Comparison of ENCODE assay signal across 1 cellular context in the genomic region with DNA sequence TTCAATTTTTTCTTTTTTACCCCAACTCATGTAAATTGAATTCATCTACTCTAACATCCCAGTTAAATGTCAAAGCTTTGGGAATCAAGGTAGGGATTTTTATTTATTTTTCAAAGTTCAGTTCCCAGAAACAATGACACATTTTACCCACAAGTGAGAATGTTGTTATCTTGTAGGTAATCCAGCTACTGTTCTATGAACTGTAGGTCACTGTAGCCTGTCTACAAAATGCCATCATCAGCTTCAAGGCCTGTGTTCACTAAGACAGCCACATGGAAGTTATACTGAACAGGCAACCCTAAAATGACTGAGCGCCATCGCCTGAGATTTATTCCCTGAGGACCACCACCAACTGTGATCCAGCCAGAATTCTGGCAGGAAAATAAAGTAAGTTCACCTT.
TF ChIP-seq lines count a peak whose summit lies in the region.

No MANE protein-coding gene starts in this region.

TF ChIP-seq in HepG2, 621 proteins besides CTCF, POLR2A, EP300 and RAD21 (continued from another document):
- TF ChIP-seq, protein P1, sequence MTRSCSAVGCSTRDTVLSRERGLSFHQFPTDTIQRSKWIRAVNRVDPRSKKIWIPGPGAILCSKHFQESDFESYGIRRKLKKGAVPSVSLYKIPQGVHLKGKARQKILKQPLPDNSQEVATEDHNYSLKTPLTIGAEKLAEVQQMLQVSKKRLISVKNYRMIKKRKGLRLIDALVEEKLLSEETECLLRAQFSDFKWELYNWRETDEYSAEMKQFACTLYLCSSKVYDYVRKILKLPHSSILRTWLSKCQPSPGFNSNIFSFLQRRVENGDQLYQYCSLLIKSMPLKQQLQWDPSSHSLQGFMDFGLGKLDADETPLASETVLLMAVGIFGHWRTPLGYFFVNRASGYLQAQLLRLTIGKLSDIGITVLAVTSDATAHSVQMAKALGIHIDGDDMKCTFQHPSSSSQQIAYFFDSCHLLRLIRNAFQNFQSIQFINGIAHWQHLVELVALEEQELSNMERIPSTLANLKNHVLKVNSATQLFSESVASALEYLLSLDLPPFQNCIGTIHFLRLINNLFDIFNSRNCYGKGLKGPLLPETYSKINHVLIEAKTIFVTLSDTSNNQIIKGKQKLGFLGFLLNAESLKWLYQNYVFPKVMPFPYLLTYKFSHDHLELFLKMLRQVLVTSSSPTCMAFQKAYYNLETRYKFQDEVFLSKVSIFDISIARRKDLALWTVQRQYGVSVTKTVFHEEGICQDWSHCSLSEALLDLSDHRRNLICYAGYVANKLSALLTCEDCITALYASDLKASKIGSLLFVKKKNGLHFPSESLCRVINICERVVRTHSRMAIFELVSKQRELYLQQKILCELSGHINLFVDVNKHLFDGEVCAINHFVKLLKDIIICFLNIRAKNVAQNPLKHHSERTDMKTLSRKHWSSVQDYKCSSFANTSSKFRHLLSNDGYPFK (CRISPR knock-in tag; IDR thresholded peaks at IDR 0.05; ENCODE audit: borderline replicate concordance): no peak
- TF ChIP-seq ZNF607 (CRISPR knock-in tag; IDR thresholded peaks at IDR 0.05; ENCODE audit: borderline replicate concordance) (no peak), ZNF839 (CRISPR knock-in tag; IDR thresholded peaks at IDR 0.05; ENCODE audit: borderline replicate concordance) (no peak), ZNF432 (CRISPR knock-in tag; IDR thresholded peaks at IDR 0.05; ENCODE audit: borderline replicate concordance) (no peak), KAT8 (CRISPR knock-in tag; IDR thresholded peaks at IDR 0.05) (no peak), ZBTB38 (CRISPR knock-in tag; IDR thresholded peaks at IDR 0.05) (no peak), PREB (CRISPR knock-in tag; IDR thresholded peaks at IDR 0.05) (no peak), ZNF224 (CRISPR knock-in tag; IDR thresholded peaks at IDR 0.05) (no peak), ZSCAN25 (CRISPR knock-in tag; IDR thresholded peaks at IDR 0.05) (no peak), ZFYVE20 (CRISPR knock-in tag; IDR thresholded peaks at IDR 0.05; ENCODE audit: borderline replicate concordance, low read depth) (no peak), DNMT1 (CRISPR knock-in tag; IDR thresholded peaks at IDR 0.05) (no peak), ZNF644 (CRISPR knock-in tag; IDR thresholded peaks at IDR 0.05; ENCODE audit: low read depth) (peak; percentile 64; the same call in 1 of the 2 replicates)
- TF ChIP-seq, protein P2, sequence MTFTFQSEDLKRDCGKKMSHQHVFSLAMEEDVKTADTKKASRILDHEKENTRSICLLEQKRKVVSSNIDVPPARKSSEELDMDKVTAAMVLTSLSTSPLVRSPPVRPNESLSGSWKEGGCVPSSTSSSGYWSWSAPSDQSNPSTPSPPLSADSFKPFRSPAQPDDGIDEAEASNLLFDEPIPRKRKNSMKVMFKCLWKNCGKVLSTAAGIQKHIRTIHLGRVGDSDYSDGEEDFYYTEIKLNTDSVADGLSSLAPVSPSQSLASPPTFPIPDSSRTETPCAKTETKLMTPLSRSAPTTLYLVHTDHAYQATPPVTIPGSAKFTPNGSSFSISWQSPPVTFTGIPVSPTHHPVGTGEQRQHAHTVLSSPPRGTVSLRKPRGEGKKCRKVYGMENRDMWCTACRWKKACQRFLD (CRISPR knock-in tag; IDR thresholded peaks at IDR 0.05; ENCODE audit: borderline replicate concordance): no peak
